In the genomic region with DNA sequence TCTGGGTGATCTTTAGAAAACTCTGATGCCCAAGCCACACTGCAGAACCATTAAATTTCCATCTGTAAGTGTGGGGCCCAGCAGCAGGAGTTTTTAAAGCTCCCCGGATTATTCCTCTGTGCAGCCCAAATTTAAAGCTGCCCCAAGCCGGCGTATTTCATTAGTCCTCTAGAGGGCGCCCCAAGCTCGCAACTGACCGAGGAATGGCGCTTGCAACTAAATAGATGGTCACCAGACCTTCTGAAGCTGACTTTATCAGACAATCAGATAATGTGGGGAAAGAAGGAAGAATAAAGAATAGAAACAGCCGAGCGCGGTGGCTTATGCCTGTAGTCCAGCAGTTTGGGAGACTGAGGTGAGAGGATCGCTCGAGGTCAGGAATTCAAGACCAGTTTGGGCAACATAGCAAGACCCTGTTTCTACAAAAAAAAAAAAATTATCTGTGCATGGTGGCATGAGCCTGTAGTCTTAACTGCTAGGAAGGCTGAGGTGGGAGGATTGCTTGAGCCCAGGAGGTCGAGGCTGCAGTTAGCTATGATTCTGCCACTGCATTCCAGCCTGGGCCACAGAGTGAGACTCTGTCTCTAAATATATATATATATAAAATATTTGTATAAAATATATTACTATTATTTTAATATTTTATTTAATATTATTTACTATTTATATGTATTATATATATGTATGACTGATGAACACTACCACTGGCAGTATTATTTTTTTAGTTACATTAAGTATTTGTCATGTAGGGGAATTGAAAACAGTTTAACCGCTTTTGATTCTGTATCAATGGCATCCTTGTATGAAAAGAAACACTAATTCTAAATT, we compare ENCODE assay signal across 9 cellular contexts. TPM values are rescaled to one million over a fixed set of nuclear protein-coding genes. Genes with fewer than 3 reads are reported as not detected.
DNase-seq lines count a peak whose midpoint lies in the region; ATAC-seq and TF ChIP-seq lines count a peak whose summit lies in the region.
"Had no signal": no experiment of that assay in that cellular context is flagged by ENCODE, and none has a peak within 500 bp of the region (broad histone marks: within the 10 kb centered on the region; RNA-seq: fewer than 3 reads in every experiment).

No MANE protein-coding gene starts in this region.

- no peaks in the 10 kb centered on the region for H3K9me3 Mint-ChIP-seq in mesothelial cell of epicardium

- H3K4me1 Mint-ChIP-seq in mesothelial cell of epicardium, result peaks cover 7% of the 10 kb centered on the region

- WGBS in thyroid gland, 2 donors, result 18% methylated on average over 14 of the region's 14 CpGs

- intact Hi-C loops in thyroid gland (cut with DNase I), result loop anchor here (5.0 to 10.0 kb wide), 2 partner anchors 481 to 628 kb away; no protein-coding TSS in a partner anchor

- no peak overlapping the region for H3K4me3 Mint-ChIP-seq in mesothelial cell of epicardium

- peaks cover 65% of the 10 kb centered on the region for H3K27me3 Mint-ChIP-seq in mesothelial cell of epicardium (ENCODE audit: low read depth)

- H3K27me3 ChIP-seq in H7 (ENCODE audit: control insufficient read depth, insufficient read depth, low read length), result no peaks in the 10 kb centered on the region
- no peaks in the 10 kb centered on the region for H3K27me3 ChIP-seq in thyroid gland

- H3K36me3 Mint-ChIP-seq in mesothelial cell of epicardium, result no peaks in the 10 kb centered on the region

- DNase-seq in D341Med (ENCODE audit: low spot score) (peak; percentile 76), H7 (peak; percentile 64), NCI-H2081 treated with DMSO at 0.1 percent for 48 hours (lab: John Stamatoyannopoulos, UW) (peak; percentile 34), mesothelial cell of epicardium (ENCODE audit: low spot score in 2 of 2, unreplicated experiment in 2 of 2) (peak in 1 of 2 experiments; percentile 82), thyroid gland (peak; percentile 70 to 74)
- DNase-seq in activated CD4-positive, alpha-beta T cell treated with anti-CD3 and anti-CD28 coated beads for 48 hours, result peak; percentile 66
- peak; percentile 11 for DNase-seq in effector CD4-positive, alpha-beta T cell

- H3K36me3 ChIP-seq in H7 (replicated peaks; ENCODE audit: control insufficient read depth, insufficient read depth, low read length) (no peaks in the 10 kb centered on the region), thyroid gland (no peaks in the 10 kb centered on the region)

- no peak overlapping the region for H3K4me3 ChIP-seq in H7 (ENCODE audit: insufficient read depth, low read depth, low read length)
- H3K4me3 ChIP-seq in thyroid gland (replicated peaks in 1 of 3), result no peak overlapping the region

- no peak for ATAC-seq in HG02884 (IDR thresholded peaks at IDR 0.05; ENCODE audit: unreplicated experiment)

- peaks cover 15 to 20% of the 10 kb centered on the region in 2 donors for H3K4me1 ChIP-seq in thyroid gland

- H3K27ac ChIP-seq in thyroid gland, result no peak overlapping the region

- no peak for TF ChIP-seq POLR2A in thyroid gland (IDR thresholded peaks at IDR 0.05)

- TF ChIP-seq CTCF in mesothelial cell of epicardium (IDR thresholded peaks at IDR 0.05; ENCODE audit: unreplicated experiment) (peak; percentile 80), thyroid gland (IDR thresholded peaks at IDR 0.05) (peak; percentile 74 to 92 (median 84))

- no peak overlapping the region for H3K27ac Mint-ChIP-seq in mesothelial cell of epicardium

- no peaks in the 10 kb centered on the region for H3K9me3 ChIP-seq in thyroid gland

RNA-seq across cellular contexts. Expression of a gene that starts 56.0 kb away (rescaled TPM):
- not detected in 2 replicates for total RNA-seq in H7 (2014; rRNA removed; shearing (Covaris generic))
- total RNA-seq in mesothelial cell of epicardium, result not detected in 3 replicates
- total RNA-seq in thyroid gland, result not detected
- total RNA-seq: skeletal muscle tissue had no signal
